Comparison of ENCODE assay signal across 7 cellular contexts in the genomic region with DNA sequence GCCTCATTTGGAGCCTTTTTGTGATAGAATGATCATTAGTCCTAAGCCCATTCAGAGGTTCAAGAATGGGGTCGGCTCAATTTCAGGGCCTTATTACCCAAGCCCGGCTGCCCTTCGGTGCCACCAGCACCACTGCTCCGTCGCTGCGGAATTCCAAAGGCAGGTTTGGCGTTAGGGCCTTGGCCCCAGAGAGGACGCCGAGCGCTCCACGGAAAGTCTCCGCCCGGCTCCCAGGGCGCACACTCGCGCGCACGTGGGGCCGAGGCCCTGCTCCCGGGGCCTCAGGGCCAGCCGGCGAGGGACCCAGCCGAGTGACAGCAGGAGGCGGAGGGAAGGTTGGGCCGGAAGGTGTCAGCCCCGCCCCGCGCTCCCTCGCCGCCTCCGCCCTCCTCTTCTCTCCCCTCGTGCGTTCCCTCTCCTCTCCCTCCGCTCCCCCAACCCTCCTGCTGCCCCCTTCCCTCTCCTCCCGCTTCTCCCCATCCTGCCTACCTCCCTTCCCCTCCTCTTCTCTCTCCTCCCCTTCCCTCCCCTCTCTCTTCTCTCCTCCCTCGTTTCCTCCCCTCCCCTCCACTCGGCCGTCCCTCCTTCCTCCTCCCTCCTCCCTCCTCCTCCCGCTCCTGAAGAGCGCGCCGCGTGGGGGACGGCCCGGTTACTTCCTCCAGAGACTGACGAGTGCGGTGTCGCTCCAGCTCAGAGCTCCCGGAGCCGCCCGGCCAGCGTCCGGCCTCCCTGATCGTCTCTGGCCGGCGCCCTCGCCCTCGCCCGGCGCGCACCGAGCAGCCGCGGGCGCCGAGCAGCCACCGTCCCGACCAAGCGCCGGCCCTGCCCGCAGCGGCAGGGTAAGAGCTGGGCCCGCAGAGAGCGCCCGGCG. TPM values are rescaled to one million over a fixed set of nuclear protein-coding genes. Genes with fewer than 3 reads are reported as not detected.
A peak's percentile ranks its signal among the peaks of the same experiment; 100 is the strongest.
DNase-seq lines count a peak whose midpoint lies in the region; ATAC-seq and TF ChIP-seq lines count a peak whose summit lies in the region.

TSS of gene ETS2 (plus strand) at position 648 of the 871 bp plus-strand sequence. CDS start 4,106 bp downstream, outside the sequence.

- CTCF ChIA-PET in mammary epithelial cell (lab: Charles Lee; ENCODE audit: low non-redundant PET): no interaction called here

- no peaks in the 10 kb centered on the region for H3K9me3 ChIP-seq in mammary epithelial cell (replicated peaks; ENCODE audit: insufficient read depth, low read length)
- no peaks in the 10 kb centered on the region for H3K9me3 ChIP-seq in iPS-18c (ENCODE audit: control insufficient read depth, insufficient read depth, low read length)
- H3K9me3 ChIP-seq in skeletal muscle tissue (ENCODE audit: control insufficient read depth in 3 of 3, low read length in 3 of 3): no peaks in the 10 kb centered on the region

- DNase-seq in NCI-H2227 (lab: John Stamatoyannopoulos, UW; ENCODE audit: unreplicated experiment) (peak; percentile 87), mammary epithelial cell (peak; percentile 92)

- H2AFZ ChIP-seq in mammary epithelial cell (ENCODE audit: low read depth, low read length): peak within 1 kb of the TSS; percentile 86

- BruUV-seq in mammary epithelial cell (replicated peaks; lab: Mats Ljungman, UMichigan): no TSS peak

- peaks cover 46% of the 10 kb centered on the region for H3K4me1 ChIP-seq in mammary epithelial cell (ENCODE audit: insufficient read depth, low read length)
- peaks cover 13 to 32% (median 15%) of the 10 kb centered on the region in 3 donors for H3K4me1 ChIP-seq in skeletal muscle tissue (ENCODE audit: control insufficient read depth in 3 of 3, insufficient read depth in 3 of 3, low read length in 3 of 3)

- no peak for TF ChIP-seq CTCF in WI38 (IDR thresholded peaks at IDR 0.05; ENCODE audit: low read depth, low read length)
- TF ChIP-seq CTCF in mammary epithelial cell (conservative IDR thresholded peaks at IDR 0.05 in 1 of 2, IDR thresholded peaks at IDR 0.05 in 1 of 2; ENCODE audit: extremely low read depth in 1 of 2, insufficient read depth in 1 of 2, low read depth in 1 of 2, low read length in 2 of 2): no peak

- in situ Hi-C loops in mammary epithelial cell (cut with MboI; ENCODE audit: low sequenced_read_pairs in 2 of 2): loop anchor here in 1 of 2 donors (5.0 to 10.0 kb wide), 2 partner anchors 68 to 329 kb away; no protein-coding TSS in a partner anchor

- 92% methylated on average over 1 of the region's 76 CpGs for WGBS in mammary epithelial cell (ENCODE audit: low coverage, missing lambda C conversion rate)

- no peaks in the 10 kb centered on the region for H4K20me1 ChIP-seq in mammary epithelial cell (ENCODE audit: insufficient read depth, low read length)

- H3K4me2 ChIP-seq in mammary epithelial cell (ENCODE audit: insufficient read depth, low read depth, low read length): peak within 1 kb of the TSS; percentile 99

- H3K79me2 ChIP-seq in mammary epithelial cell (ENCODE audit: insufficient read depth, low read length): peaks cover 48% of the 10 kb centered on the region

- dilution Hi-C loops in mammary epithelial cell (cut with HindIII; ENCODE audit: low sequenced_read_pairs): loop anchor here (10.0 kb wide), 1 partner anchor 329 kb away; no protein-coding TSS in a partner anchor

- H3K4me3 ChIP-seq in WI38 (ENCODE audit: low read depth, low read length) (peak within 1 kb of the TSS; percentile 97), mammary epithelial cell (replicated peaks in 1 of 3; ENCODE audit: insufficient read depth in 1 of 3, low read depth in 2 of 3, low read length in 3 of 3) (peak within 1 kb of the TSS; percentile 88 to 93 (median 89)), iPS-18c (ENCODE audit: insufficient read depth, low read depth, low read length) (peak within 1 kb of the TSS; percentile 69), skeletal muscle tissue (ENCODE audit: low read length in 3 of 3) (peak within 1 kb of the TSS; percentile 70 to 90 (median 88))

- H3K9ac ChIP-seq in mammary epithelial cell (ENCODE audit: insufficient read depth, low read length) (peak within 1 kb of the TSS; percentile 99), skeletal muscle tissue (ENCODE audit: low read depth in 1 of 3, low read length in 3 of 3) (peak within 1 kb of the TSS; percentile 89 to 95 (median 92))

- H3K36me3 ChIP-seq in mammary epithelial cell (ENCODE audit: insufficient read depth, low read length) (peaks cover 5% of the 10 kb centered on the region), skeletal muscle tissue (ENCODE audit: control insufficient read depth in 3 of 3, insufficient read depth in 3 of 3, low read length in 3 of 3) (peaks cover 8 to 15% (median 13%) of the 10 kb centered on the region in 3 donors)

- intact Hi-C loops in mammary epithelial cell (cut with micrococcal nuclease): loop anchor here (1.0 to 10.0 kb wide), 8 partner anchors 18 to 321 kb away; no protein-coding TSS in a partner anchor

- H3K27ac ChIP-seq in mammary epithelial cell (ENCODE audit: insufficient read depth, low read depth, low read length) (peak within 1 kb of the TSS; percentile 90), skeletal muscle tissue (ENCODE audit: low read depth, low read length) (peak within 1 kb of the TSS; percentile 95)

- ATAC-seq in GM18858 (IDR thresholded peaks at IDR 0.05; ENCODE audit: unreplicated experiment) (peak; percentile 56), HG03103 (IDR thresholded peaks at IDR 0.05; ENCODE audit: low read depth, unreplicated experiment) (peak; percentile 69)

- no peaks in the 10 kb centered on the region for H3K27me3 ChIP-seq in mammary epithelial cell (ENCODE audit: insufficient read depth, low read length)
- H3K27me3 ChIP-seq in skeletal muscle tissue (ENCODE audit: control insufficient read depth in 3 of 3, insufficient read depth in 3 of 3, low read length in 3 of 3): no peaks in the 10 kb centered on the region

RNA-seq across cellular contexts. Expression of gene ETS2, which starts in this region (rescaled TPM):
- total RNA-seq in mammary epithelial cell (10 to 100 TPM; 60.3 to 62.3 TPM), skeletal muscle tissue (20.9 TPM)
- 21.9 TPM for polyA plus RNA-seq in mammary epithelial cell
- polyA minus RNA-seq in mammary epithelial cell: 27.6 TPM

Comparison
In these comparisons a context has a peak if more than half of its experiments do, and no peak if none do; other contexts are left out.
1. Peak in every context shown above with its lines: DNase-seq, ATAC-seq, H3K4me3 ChIP-seq and H3K27ac ChIP-seq.